8 cellular contexts compared by ENCODE assay signal in the genomic region with DNA sequence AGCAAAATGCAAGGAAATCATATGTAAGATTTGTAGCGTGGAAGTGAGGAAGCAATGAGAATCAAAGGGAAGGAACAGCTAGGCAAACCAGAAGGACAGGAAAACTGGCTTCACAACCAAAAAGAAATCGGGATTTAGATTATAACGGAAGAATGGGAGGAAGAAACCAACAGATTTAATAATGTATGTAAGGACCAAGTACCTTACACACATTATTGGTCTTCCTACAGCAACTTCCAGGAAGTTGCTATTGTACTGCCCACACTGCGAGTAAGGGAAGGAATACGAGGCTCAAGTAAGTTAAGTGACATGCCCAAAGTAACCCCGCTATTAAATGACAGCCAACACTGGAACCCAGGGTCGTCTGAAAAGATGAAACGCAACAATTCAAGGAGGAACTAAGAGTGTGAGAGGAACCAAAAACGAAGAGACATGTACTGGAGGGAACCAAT. TPM values are rescaled to one million over a fixed set of nuclear protein-coding genes. Genes with fewer than 3 reads are reported as not detected.
DNase-seq lines count a peak whose midpoint lies in the region; ATAC-seq and TF ChIP-seq lines count a peak whose summit lies in the region.

No MANE protein-coding gene starts in this region.

- H3K27me3 ChIP-seq in MG63 (no peaks in the 10 kb centered on the region), parathyroid adenoma (ENCODE audit: control insufficient read depth, insufficient read depth, low read length) (no peaks in the 10 kb centered on the region)

- H3K36me3 ChIP-seq in MG63 (peaks cover 34% of the 10 kb centered on the region), parathyroid adenoma (ENCODE audit: control insufficient read depth, insufficient read depth, low read length) (no peaks in the 10 kb centered on the region)

- H3K27ac Mint-ChIP-seq in endothelial cell (ENCODE audit: unreplicated experiment): peak overlapping the region; percentile 95

- H3K4me2 ChIP-seq in parathyroid adenoma (ENCODE audit: low read length): peak overlapping the region; percentile 88

- no peaks in the 10 kb centered on the region for H3K79me2 ChIP-seq in parathyroid adenoma

- TF ChIP-seq CTCF in GM12875 (IDR thresholded peaks at IDR 0.05; ENCODE audit: borderline replicate concordance, insufficient read depth, low read depth, low read length) (no peak), endothelial cell (IDR thresholded peaks at IDR 0.05; ENCODE audit: unreplicated experiment) (no peak), parathyroid adenoma (IDR thresholded peaks at IDR 0.05) (no peak)

- peak overlapping the region; percentile 91 for H2AFZ ChIP-seq in parathyroid adenoma

- H3K4me3 ChIP-seq in GM12875 (ENCODE audit: low read depth, low read length) (peak overlapping the region; percentile 90), MG63 (peak overlapping the region; percentile 85), parathyroid adenoma (ENCODE audit: low read depth, low read length) (peak overlapping the region; percentile 99)

- no peaks in the 10 kb centered on the region for H3K9me3 ChIP-seq in MG63
- no peaks in the 10 kb centered on the region for H3K9me3 ChIP-seq in parathyroid adenoma (ENCODE audit: control insufficient read depth, low read length)

- H3K9me3 Mint-ChIP-seq in endothelial cell (ENCODE audit: unreplicated experiment): no peaks in the 10 kb centered on the region

- peaks cover 17% of the 10 kb centered on the region for H3K36me3 Mint-ChIP-seq in endothelial cell (ENCODE audit: low read depth, unreplicated experiment)

- no peaks in the 10 kb centered on the region for H3K4me1 ChIP-seq in parathyroid adenoma

- no peak for ATAC-seq in HG03097 (IDR thresholded peaks at IDR 0.05; ENCODE audit: low FRiP score, unreplicated experiment)

- H3K9ac ChIP-seq in parathyroid adenoma: no peak overlapping the region

- DNase-seq in MG63 (no peak), endothelial cell (ENCODE audit: low spot score) (no peak), DMS53 (lab: John Stamatoyannopoulos, UW) (no peak), amniotic stem cell (lab: John Stamatoyannopoulos, UW) (no peak), pons (ENCODE audit: low spot score) (no peak)

- peaks cover 10% of the 10 kb centered on the region for H3K4me1 Mint-ChIP-seq in endothelial cell (ENCODE audit: unreplicated experiment)

- H3K27me3 Mint-ChIP-seq in endothelial cell (ENCODE audit: unreplicated experiment): peaks cover 4% of the 10 kb centered on the region

- H3K4me3 Mint-ChIP-seq in endothelial cell (ENCODE audit: unreplicated experiment): peak overlapping the region; percentile 95

- peak overlapping the region; percentile 97 for H3K27ac ChIP-seq in parathyroid adenoma

RNA-seq across cellular contexts. Expression of a gene that starts 0.5 kb away (rescaled TPM):
- total RNA-seq in MG63 (2014; rRNA removed; shearing (Covaris generic); ENCODE audit: low replicate concordance): 64.6 and 123 TPM in 2 replicates
- 67.3 TPM for total RNA-seq in endothelial cell (ENCODE audit: unreplicated experiment)

RNA-seq across cellular contexts. Expression of a gene that starts 25.9 kb away (rescaled TPM):
- 3.5 and 8.5 TPM in 2 replicates for total RNA-seq in MG63 (2014; rRNA removed; shearing (Covaris generic); ENCODE audit: low replicate concordance)
- 17.6 TPM for total RNA-seq in endothelial cell (ENCODE audit: unreplicated experiment)

RNA-seq across cellular contexts. Expression of a gene that starts 48.0 kb away (rescaled TPM):
- total RNA-seq in MG63 (2014; rRNA removed; shearing (Covaris generic); ENCODE audit: low replicate concordance): 575 and 712 TPM in 2 replicates
- total RNA-seq in endothelial cell (ENCODE audit: unreplicated experiment): 189 TPM
